31 cellular contexts compared by ENCODE assay signal in the genomic region with DNA sequence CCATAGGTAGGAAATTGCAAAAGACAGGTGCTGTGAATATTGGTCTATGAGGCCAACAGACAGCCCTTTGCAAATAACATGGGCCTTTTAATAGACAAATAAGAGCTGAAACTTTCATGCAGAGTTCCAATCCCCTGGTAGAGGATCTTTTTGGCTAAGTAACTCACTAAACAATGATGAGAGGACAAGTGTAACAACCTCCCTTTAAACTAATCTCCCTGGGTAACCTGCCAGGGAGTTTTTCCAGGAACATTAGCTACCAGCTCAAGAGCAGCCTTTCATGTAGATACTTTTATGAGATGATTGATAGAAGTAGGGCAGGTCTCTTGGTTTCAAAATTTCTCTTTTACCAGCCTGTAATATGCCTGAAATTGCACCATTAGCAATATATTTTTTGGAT. TPM values are rescaled to one million over a fixed set of nuclear protein-coding genes. Genes with fewer than 3 reads are reported as not detected.
"Had no signal": no experiment of that assay in that cellular context is flagged by ENCODE, and none has a peak within 500 bp of the region (broad histone marks: within the 10 kb centered on the region; RNA-seq: fewer than 3 reads in every experiment).

No MANE protein-coding gene starts in this region.

- DNase-seq: activated CD4-positive, alpha-beta memory T cell treated with anti-CD3 and anti-CD28 coated beads, Interleukin-2, amount 10 ng/mL, durations not matched to agents 7 days and 5 days; activated CD4-positive, alpha-beta T cell treated with anti-CD3 and anti-CD28 coated beads for 1 hour; activated CD4-positive, alpha-beta T cell treated with anti-CD3 and anti-CD28 coated beads for 48 hours; activated CD4-positive, CD25-positive, alpha-beta regulatory T cell; activated CD8-positive, alpha-beta memory T cell treated with anti-CD3 and anti-CD28 coated beads for 24 hours; activated CD8-positive, alpha-beta memory T cell treated with anti-CD3 and anti-CD28 coated beads, Interleukin-2, amount 10 ng/mL, durations not matched to agents 7 days and 5 days; activated CD8-positive, alpha-beta memory T cell treated with anti-CD3 and anti-CD28 coated beads, Interleukin-2, amount 50 U/mL, for 48 hours; activated effector memory CD4-positive, alpha-beta T cell treated with Interleukin-2 at 50 U/mL for 16 hours; activated naive CD4-positive, alpha-beta T cell treated with anti-CD3 and anti-CD28 coated beads, Interleukin-2, amount 50 U/mL, for 16 hours; activated naive CD8-positive, alpha-beta T cell treated with anti-CD3 and anti-CD28 coated beads for 36 hours; activated T-cell treated with anti-CD3 and anti-CD28 coated beads, Interleukin-2, amount 50 U/mL, for 48 hours; amniotic stem cell; aorta; brain microvascular endothelial cell; NCI-H1092 treated with DMSO at 0.1 percent for 48 hours; NCI-H146; NCI-H187; NCI-H2081 treated with DMSO at 0.1 percent for 48 hours; NCI-H226; NCI-H524 treated with DMSO at 0.1 percent for 48 hours; NCI-H82; NK-92 treated with Interleukin-12 subunit alpha and Interleukin-12 subunit beta, amount 100 ng/mL, for 24 hours; PC-3; Peyer's patch; RPMI8226; SW 1271; T-helper 1 cell; T-helper 2 cell; T-helper 9 cell; WERI-Rb-1 had no signal

- H3K27me3 ChIP-seq: Peyer's patch had no signal

- H3K27ac ChIP-seq: brain microvascular endothelial cell, KMS-11, Peyer's patch, WERI-Rb-1 had no signal

- H3K9me3 ChIP-seq: Peyer's patch had no signal

- H3K36me3 ChIP-seq: brain microvascular endothelial cell, Peyer's patch, WERI-Rb-1 had no signal

- H3K4me3 ChIP-seq: Peyer's patch had no signal

- ATAC-seq: activated CD8-positive, alpha-beta memory T cell treated with anti-CD3 and anti-CD28 coated beads, Interleukin-2, amount 10 ng/mL, durations not matched to agents 7 days and 5 days; PC-3 had no signal

RNA-seq across cellular contexts. Expression of a gene that starts 13.8 kb away (rescaled TPM):
- total RNA-seq: PC-3 had no signal
